ENCODE assay signal across 15 cellular contexts in the genomic region with DNA sequence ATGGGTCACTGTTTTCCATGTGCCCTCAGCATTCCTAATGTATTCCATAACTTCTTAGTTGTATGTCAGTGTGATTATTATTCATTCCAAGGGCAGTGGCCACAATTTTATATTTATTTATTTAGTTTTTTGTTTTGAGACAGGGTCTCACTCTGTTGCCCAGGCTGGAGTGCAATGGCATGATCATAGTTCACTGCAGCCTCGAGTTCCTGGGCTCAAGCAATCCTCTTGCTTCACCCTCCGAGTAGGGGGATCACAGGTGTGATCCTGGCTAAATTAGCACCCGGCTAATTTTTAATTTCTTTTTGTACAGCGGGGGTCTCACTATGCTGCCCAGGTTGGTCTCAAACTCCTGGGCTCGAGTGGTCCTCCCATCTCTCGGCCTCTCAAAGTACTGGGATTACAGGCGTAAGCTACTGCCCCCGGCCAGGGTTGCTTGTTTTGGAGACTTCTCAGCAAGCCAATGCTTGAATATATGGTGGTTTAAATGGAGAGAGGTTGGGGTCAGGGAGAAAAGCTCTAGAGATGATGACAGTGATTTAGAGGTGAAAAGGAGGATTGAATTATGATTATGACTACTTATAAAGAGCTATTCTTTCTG. TPM values are rescaled to one million over a fixed set of nuclear protein-coding genes. Genes with fewer than 3 reads are reported as not detected.
A peak's percentile ranks its signal among the peaks of the same experiment; 100 is the strongest.
DNase-seq lines count a peak whose midpoint lies in the region; ATAC-seq and TF ChIP-seq lines count a peak whose summit lies in the region.
"Had no signal": no experiment of that assay in that cellular context is flagged by ENCODE, and none has a peak within 500 bp of the region (broad histone marks: within the 10 kb centered on the region; RNA-seq: fewer than 3 reads in every experiment).

No MANE protein-coding gene starts in this region.

- H3K79me1 ChIP-seq in trophoblast cell (ENCODE audit: low read length): no peaks in the 10 kb centered on the region

- no peak for DNase-seq in AG04450 (ENCODE audit: low read depth, low spot score)
- no peak for DNase-seq in GM23248
- DNase-seq in MCF 10A (ENCODE audit: unreplicated experiment): no peak
- no peak for DNase-seq in trophoblast cell
- DNase-seq in activated CD4-positive, CD25-positive, alpha-beta regulatory T cell treated with anti-CD3 and anti-CD28 coated beads, Interleukin-2, amount 50 U/mL, for 72 hours: no peak
- no peak for DNase-seq in lower leg skin (ENCODE audit: low spot score in 2 of 2)
- DNase-seq in psoas muscle: no peak
- DNase-seq: cortex of kidney, left colon, NCI-H1436 treated with DMSO at 0.1 percent for 48 hours had no signal

- no peak overlapping the region for H3K4me3 ChIP-seq in AG04450 (ENCODE audit: low read depth, low read length)
- no peak overlapping the region for H3K4me3 ChIP-seq in GM23248
- no peak overlapping the region for H3K4me3 ChIP-seq in trophoblast cell (ENCODE audit: low read depth, low read length)
- H3K4me3 ChIP-seq in lower leg skin (ENCODE audit: low read depth, poor library complexity, severe bottlenecking): no peak overlapping the region
- no peak overlapping the region for H3K4me3 ChIP-seq in psoas muscle
- H3K4me3 ChIP-seq: BLaER1 treated with 17β-estradiol and CSF1 and Interleukin-3, amounts not matched to agents 10 nM and 100 nM had no signal

- TF ChIP-seq POLR2A in lower leg skin (IDR thresholded peaks at IDR 0.05): no peak

- H3K27me3 ChIP-seq in AG04450 (ENCODE audit: control insufficient read depth, insufficient read depth, low read length) (no peaks in the 10 kb centered on the region), GM23248 (replicated peaks; ENCODE audit: insufficient read depth) (no peaks in the 10 kb centered on the region), trophoblast cell (ENCODE audit: insufficient read depth, low read length) (no peaks in the 10 kb centered on the region), psoas muscle (ENCODE audit: insufficient read depth in 3 of 3, low read length in 2 of 3) (peaks cover 0 to 4% (median 3%) of the 10 kb centered on the region in 3 donors)
- H3K27me3 ChIP-seq: BLaER1 treated with 17β-estradiol and CSF1 and Interleukin-3, amounts not matched to agents 10 nM and 100 nM had no signal

- H3K9me3 Mint-ChIP-seq in MCF 10A (ENCODE audit: unreplicated experiment): no peaks in the 10 kb centered on the region
- H3K9me3 Mint-ChIP-seq: nephron, WTC11 had no signal

- peak overlapping the region; percentile 86 for H3K27ac Mint-ChIP-seq in MCF 10A (ENCODE audit: low read depth, unreplicated experiment)
- H3K27ac Mint-ChIP-seq: WTC11 had no signal

- no peak overlapping the region for H4K91ac ChIP-seq in trophoblast cell (ENCODE audit: low read depth, low read length)

- no peak overlapping the region for H2AFZ ChIP-seq in GM23248
- H2AFZ ChIP-seq in trophoblast cell (ENCODE audit: insufficient read depth, low read length, poor library complexity): no peak overlapping the region

- no peaks in the 10 kb centered on the region for H3K27me3 Mint-ChIP-seq in MCF 10A (ENCODE audit: insufficient read depth, unreplicated experiment)

- no peak overlapping the region for H2BK5ac ChIP-seq in trophoblast cell (ENCODE audit: low read depth, low read length, poor library complexity)

- H4K20me1 ChIP-seq in GM23248 (ENCODE audit: insufficient read depth): no peaks in the 10 kb centered on the region
- H4K20me1 ChIP-seq: BLaER1 treated with 17β-estradiol and CSF1 and Interleukin-3, amounts not matched to agents 10 nM and 100 nM had no signal

- H3K36me3 ChIP-seq in GM23248 (ENCODE audit: low read depth) (no peaks in the 10 kb centered on the region), trophoblast cell (ENCODE audit: control insufficient read depth in 1 of 2, insufficient read depth in 2 of 2, low read length in 2 of 2) (peaks cover 0 to 3% of the 10 kb centered on the region in 2 experiments), psoas muscle (ENCODE audit: insufficient read depth in 1 of 2, low read depth in 1 of 2) (no peaks in the 10 kb centered on the region)
- H3K36me3 ChIP-seq: BLaER1 treated with 17β-estradiol and CSF1 and Interleukin-3, amounts not matched to agents 10 nM and 100 nM had no signal

- no peak overlapping the region for H2BK120ac ChIP-seq in trophoblast cell (ENCODE audit: insufficient read depth, low read length, poor library complexity)

- no peaks in the 10 kb centered on the region for H3K9me2 ChIP-seq in GM23248 (ENCODE audit: insufficient read depth)

- in situ Hi-C loops in GM23248 (cut with MboI): no loop called here

- no peak overlapping the region for H4K8ac ChIP-seq in trophoblast cell (ENCODE audit: low read depth, low read length)

- H3K4me1 ChIP-seq in GM23248 (ENCODE audit: insufficient read depth): peaks cover 63% of the 10 kb centered on the region
- peaks cover 0 to 9% of the 10 kb centered on the region in 2 experiments for H3K4me1 ChIP-seq in trophoblast cell (ENCODE audit: control insufficient read depth in 1 of 2, insufficient read depth in 2 of 2, low read length in 2 of 2)
- H3K4me1 ChIP-seq in psoas muscle: no peaks in the 10 kb centered on the region

- no peak overlapping the region for H3K18ac ChIP-seq in trophoblast cell (ENCODE audit: low read length)

- intact Hi-C loops in MCF 10A (cut with micrococcal nuclease): no loop called here
- intact Hi-C loops in lower leg skin (cut with DNase I; ENCODE audit: low total_unique reads): no loop called here
- intact Hi-C loops in psoas muscle (cut with DNase I): no loop called here

- H3K4me2 ChIP-seq in GM23248 (ENCODE audit: unreplicated experiment) (peak overlapping the region; percentile 61), trophoblast cell (ENCODE audit: low read length) (no peak overlapping the region)

- H3K4me3 Mint-ChIP-seq in MCF 10A (ENCODE audit: unreplicated experiment): peak overlapping the region; percentile 68
- H3K4me3 Mint-ChIP-seq: nephron, WTC11 had no signal

- H3K27ac ChIP-seq in AG04450 (ENCODE audit: low read depth, low read length) (peak overlapping the region; percentile 84), GM23248 (peak overlapping the region; percentile 93), trophoblast cell (ENCODE audit: low read depth, low read length) (no peak overlapping the region), psoas muscle (no peak overlapping the region)
- H3K27ac ChIP-seq: BLaER1 treated with 17β-estradiol and CSF1 and Interleukin-3, amounts not matched to agents 10 nM and 100 nM had no signal

- TSS peak; percentile 3 for BruUV-seq in MCF 10A (replicated peaks; lab: Mats Ljungman, UMichigan)

- CTCF ChIA-PET in AG04450 (lab: Charles Lee): interaction anchor here (0.7 to 4.3 kb wide), 3 partner anchors 17 to 357 kb away, joined by 4 to 18 read pairs (median 12); no protein-coding TSS in a partner anchor
- CTCF ChIA-PET in MCF 10A (lab: Yijun Ruan, JAX): interaction anchor here (0.5 to 1.5 kb wide), 9 partner anchors 11 to 299 kb away, joined by 3 to 6 read pairs (median 3); no protein-coding TSS in a partner anchor

- H3K9me3 ChIP-seq in AG04450 (ENCODE audit: control insufficient read depth, insufficient read depth, low read length) (no peaks in the 10 kb centered on the region), GM23248 (ENCODE audit: low read depth) (no peaks in the 10 kb centered on the region), trophoblast cell (ENCODE audit: insufficient read depth, low read depth, low read length) (no peaks in the 10 kb centered on the region), psoas muscle (no peaks in the 10 kb centered on the region)
- H3K9me3 ChIP-seq: BLaER1 treated with 17β-estradiol and CSF1 and Interleukin-3, amounts not matched to agents 10 nM and 100 nM had no signal

- H4K12ac ChIP-seq in trophoblast cell (ENCODE audit: low read depth, low read length): no peak overlapping the region

- peaks cover 68% of the 10 kb centered on the region for H3F3A ChIP-seq in GM23248 (ENCODE audit: insufficient read depth)

- H3K9ac ChIP-seq in GM23248 (peak overlapping the region; percentile 75; the same call in 1 of the 2 replicates), trophoblast cell (ENCODE audit: low read length) (no peak overlapping the region)
- H3K9ac ChIP-seq: BLaER1 treated with 17β-estradiol and CSF1 and Interleukin-3, amounts not matched to agents 10 nM and 100 nM had no signal

- POLR2A ChIA-PET in AG04450 (lab: Yijun Ruan, JAX): interaction anchor here (0.5 kb wide), 1 partner anchor 98 kb away, joined by 6 read pairs; no protein-coding TSS in a partner anchor
- POLR2A ChIA-PET in MCF 10A (lab: Yijun Ruan, JAX): interaction anchor here (0.6 to 5.3 kb wide), 10 partner anchors 7 to 313 kb away, joined by 3 to 81 read pairs (median 4); partner anchors contain the start of genes DDX47 and GPRC5A

- no peak overlapping the region for H2AK5ac ChIP-seq in trophoblast cell (ENCODE audit: low read length)

- peaks cover 1% of the 10 kb centered on the region for H3K36me3 Mint-ChIP-seq in MCF 10A (ENCODE audit: insufficient read depth, unreplicated experiment)
- H3K36me3 Mint-ChIP-seq: WTC11 had no signal

- ATAC-seq in psoas muscle (no peak), esophagus mucosa (no peak)
- ATAC-seq: left colon, WTC11 had no signal

- H3K23ac ChIP-seq in trophoblast cell (ENCODE audit: low read length): no peak overlapping the region

- peak overlapping the region; percentile 30 for H3K4ac ChIP-seq in trophoblast cell (ENCODE audit: low read depth, low read length)

- WGBS in GM23248 (ENCODE audit: low coverage in 1 of 2, low lambda C conversion rate in 2 of 2, missing lambda C conversion rate in 2 of 2), 2 experiments: 91 to 93% methylated on average over 8 of the region's 8 CpGs
- no CpG with 5 or more reads among the region's 8 CpGs for whole genome bisulfite sequencing in trophoblast cell (ENCODE audit: extremely low coverage, insufficient coverage, insufficient read length)
- WGBS in lower leg skin, 2 donors: 96 to 97% methylated on average over 8 of the region's 8 CpGs
- 89 to 92% (median 91%) methylated on average over 8 of the region's 8 CpGs for WGBS in psoas muscle, 3 donors

- peaks cover 43% of the 10 kb centered on the region for H3K4me1 Mint-ChIP-seq in MCF 10A (ENCODE audit: insufficient read depth, unreplicated experiment)
- H3K4me1 Mint-ChIP-seq: WTC11 had no signal

- no peak overlapping the region for H2BK12ac ChIP-seq in trophoblast cell (ENCODE audit: low read length)

- H3K79me2 ChIP-seq in GM23248 (ENCODE audit: insufficient read depth) (peaks cover 48% of the 10 kb centered on the region), trophoblast cell (ENCODE audit: control insufficient read depth, insufficient read depth, low read length, poor library complexity) (peaks cover 2% of the 10 kb centered on the region)

- TF ChIP-seq CTCF in AG04450 (IDR thresholded peaks at IDR 0.05; ENCODE audit: low read depth, low read length) (no peak), MCF 10A (IDR thresholded peaks at IDR 0.05; ENCODE audit: unreplicated experiment) (no peak), lower leg skin (IDR thresholded peaks at IDR 0.05) (no peak), psoas muscle (IDR thresholded peaks at IDR 0.05) (no peak)

- H3K14ac ChIP-seq in trophoblast cell (ENCODE audit: low read length): no peak overlapping the region

RNA-seq across cellular contexts. Expression of gene GPRC5A, which starts 7.6 kb away (rescaled TPM):
- polyA plus RNA-seq in AG04450 (2011; rRNA removed) (117 and 118 TPM in 2 replicates), GM23248 (2016; fragmentation: Nextera tagmentation; extraction: Ambion mirVana) (84.8 and 85.9 TPM in 2 replicates), psoas muscle (under 1 TPM; 0.09 to 0.10 (median 0.09) TPM)
- polyA minus RNA-seq in AG04450 (2011; rRNA and poly(A)+ RNA removed): 232 and 290 TPM in 2 replicates
- total RNA-seq in GM23248 (2014; rRNA removed; shearing (Covaris generic)): 32.9 and 37.8 TPM in 2 replicates
- total RNA-seq in MCF 10A (2022) (24.1 and 42.1 TPM in 2 replicates), lower leg skin (1 to 10 TPM; 2.1 to 9.4 (median 5.3) TPM), psoas muscle (under 1 TPM; 0.28 to 0.99 (median 0.36) TPM), esophagus mucosa (11.8 TPM)
- 44.7 and 55.0 TPM in 2 replicates for polyA plus RNA-seq in trophoblast cell (2013)

RNA-seq across cellular contexts. Expression of gene GPRC5D, which starts 53.0 kb away (rescaled TPM):
- polyA plus RNA-seq in AG04450 (2011; rRNA removed) (not detected in 2 replicates), GM23248 (2016; fragmentation: Nextera tagmentation; extraction: Ambion mirVana) (not detected in 2 replicates), psoas muscle (not detected)
- not detected in 2 replicates for polyA minus RNA-seq in AG04450 (2011; rRNA and poly(A)+ RNA removed)
- not detected in 2 replicates for total RNA-seq in GM23248 (2014; rRNA removed; shearing (Covaris generic))
- total RNA-seq in MCF 10A (2022) (not detected in 2 replicates), lower leg skin (10 to 100 TPM in 2 of 4 donors, not detected in 2; 27.9 to 51.1 TPM), psoas muscle (not detected), esophagus mucosa (not detected)
- not detected in 2 replicates for polyA plus RNA-seq in trophoblast cell (2013)
- total RNA-seq: LHCN-M2 had no signal

Comparison
In these comparisons a context has a peak if more than half of its experiments do, and no peak if none do; other contexts are left out.
1. H3K27ac ChIP-seq: peak in AG04450 (single experiment) and GM23248 (single experiment); none in trophoblast cell (single experiment) and psoas muscle (single experiment).